Comparison of ENCODE assay signal across 12 cellular contexts in the genomic region with DNA sequence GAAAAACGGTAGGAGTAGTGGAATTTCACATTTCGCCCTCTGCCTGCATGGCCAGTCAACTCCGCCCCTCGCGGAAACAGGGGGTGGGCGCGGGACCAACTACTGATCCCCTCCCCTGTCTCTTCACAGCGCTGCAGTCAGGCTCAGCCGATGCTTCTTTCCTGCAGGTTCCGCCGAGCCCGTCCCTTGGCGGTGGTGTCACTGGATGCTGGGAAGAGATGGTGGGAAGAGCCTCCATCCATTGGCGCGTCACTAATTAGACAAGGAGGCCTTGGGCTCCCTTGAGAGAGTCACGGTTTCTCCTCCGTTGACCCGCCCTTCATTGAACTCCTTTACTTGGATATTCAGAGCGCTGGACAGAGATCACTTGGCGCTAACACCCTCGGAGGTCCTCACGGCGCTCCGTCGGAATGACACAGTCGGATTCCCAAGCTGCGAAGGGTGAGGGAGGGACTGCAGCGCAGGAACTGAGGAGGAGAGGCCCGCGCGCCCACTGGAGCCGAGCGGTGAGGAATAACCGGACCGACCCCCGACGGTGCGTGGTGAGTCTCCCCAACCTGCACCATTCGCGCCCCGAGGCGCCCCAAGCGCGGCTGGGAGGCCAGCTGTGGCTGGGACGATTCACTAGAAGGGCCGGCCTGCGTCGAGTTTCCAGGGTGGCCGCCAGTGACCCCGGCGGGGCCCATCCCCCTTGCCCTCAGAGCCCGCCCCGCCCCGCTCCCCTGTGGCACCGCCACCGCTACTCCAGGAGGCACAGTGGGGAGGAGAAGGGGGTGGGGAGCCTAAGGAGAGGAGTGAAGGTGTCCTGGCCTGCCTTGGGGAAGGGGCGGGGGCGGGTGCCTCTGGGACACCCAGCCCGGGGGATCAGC. TPM values are rescaled to one million over a fixed set of nuclear protein-coding genes. Genes with fewer than 3 reads are reported as not detected.
DNase-seq lines count a peak whose midpoint lies in the region; ATAC-seq, FAIRE-seq and TF ChIP-seq lines count a peak whose summit lies in the region.
"Had no signal": no experiment of that assay in that cellular context is flagged by ENCODE, and none has a peak within 500 bp of the region (broad histone marks: within the 10 kb centered on the region; RNA-seq: fewer than 3 reads in every experiment).

No MANE protein-coding gene starts in this region.

- in situ Hi-C loops in HepG2 (cut with HindIII; ENCODE audit: extremely low pct_ligation_motif_present, low pct_unique_long_range_greater_than_20kb) (loop anchor here (5.0 kb wide), 1 partner anchor 122 kb away; the partner anchor contains the start of gene ERICH4), gastrocnemius medialis (cut with MboI; ENCODE audit: low sequenced_read_pairs in 4 of 4) (loop anchor here in 1 of 4 donors (10.0 kb wide), 1 partner anchor 120 kb away; the partner anchor contains the start of gene ERICH4)

- POLR2A ChIA-PET in HepG2 (lab: Yijun Ruan, JAX) = interaction anchor here (1.7 kb wide), 1 partner anchor 125 kb away, joined by 12 read pairs; the partner anchor contains the start of gene DMAC2
- POLR2A ChIA-PET in HEK293T (lab: Yijun Ruan, JAX) = interaction anchor here (1.1 kb wide), 1 partner anchor 125 kb away, joined by 3 read pairs; the partner anchor contains the start of gene DMAC2

- peak; percentile 24 for DNase-seq in stimulated activated CD4-positive, alpha-beta T cell treated with anti-CD3 and anti-CD28 coated beads, Interleukin-4, amount 100 ng/mL, for 24 hours
- DNase-seq in stimulated activated CD4-positive, alpha-beta T cell treated with anti-CD3 and anti-CD28 coated beads, Interleukin-2, amount 100 ng/mL, for 48 hours = no peak
- DNase-seq in astrocyte (ENCODE audit: low read depth) (no peak), HepG2 (ENCODE audit: low spot score) (no peak), gastrocnemius medialis (no peak), HEK293T (ENCODE audit: extremely low spot score) (no peak), COR-L47 (lab: John Stamatoyannopoulos, UW) (no peak)
- DNase-seq: kidney glomerular epithelial cell; NK-92 treated with Interleukin-12 subunit alpha and Interleukin-12 subunit beta, amount 100 ng/mL, for 24 hours; small intestine had no signal

- TF ChIP-seq EP300 in HepG2 (IDR thresholded peaks at IDR 0.05; ENCODE audit: low read depth in 2 of 2, low read length in 2 of 2) = no peak
- no peak for TF ChIP-seq EP300 in HepG2 (CRISPR knock-in tag; IDR thresholded peaks at IDR 0.05; ENCODE audit: borderline replicate concordance)

- intact Hi-C loops in HepG2 (cut with micrococcal nuclease; ENCODE audit: unreplicated experiment) (no loop called here), gastrocnemius medialis (cut with DNase I; ENCODE audit: low total_unique reads) (no loop called here)

- peaks cover 23% of the 10 kb centered on the region for H3K27me3 ChIP-seq in astrocyte (ENCODE audit: insufficient read depth, low read length)
- H3K27me3 ChIP-seq in HepG2 (ENCODE audit: control insufficient read depth in 1 of 2, insufficient read depth in 2 of 2, low read length in 2 of 2) = peaks cover 3 to 23% of the 10 kb centered on the region in 2 experiments; a peak in 3 of 5 replicates
- peaks cover 18 to 37% (median 20%) of the 10 kb centered on the region in 3 donors for H3K27me3 ChIP-seq in gastrocnemius medialis

- H3K9ac ChIP-seq in astrocyte (ENCODE audit: low read length) (no peak overlapping the region), HepG2 (ENCODE audit: insufficient read depth, low read depth, low read length) (no peak overlapping the region)

- ATAC-seq in HepG2 (no peak; the same call in 2 of the 3 replicates), gastrocnemius medialis (no peak), HG03159 (IDR thresholded peaks at IDR 0.05; ENCODE audit: unreplicated experiment) (no peak)

- H3K9me3 Mint-ChIP-seq in astrocyte (ENCODE audit: unreplicated experiment) = peaks cover 3% of the 10 kb centered on the region

- TF ChIP-seq RAD21 in HepG2 (CRISPR knock-in tag; IDR thresholded peaks at IDR 0.05) = no peak

- TF ChIP-seq CTCF in astrocyte (IDR thresholded peaks at IDR 0.05; ENCODE audit: insufficient read depth, low read depth, low read length) = no peak
- TF ChIP-seq CTCF in HepG2 (CRISPR knock-in tag; IDR thresholded peaks at IDR 0.05) = no peak
- TF ChIP-seq CTCF in gastrocnemius medialis (IDR thresholded peaks at IDR 0.05 in 4 of 5, conservative IDR thresholded peaks at IDR 0.05 in 1 of 5) = no peak

- H3K9me3 ChIP-seq in astrocyte (ENCODE audit: insufficient read depth, low read depth, low read length) (no peaks in the 10 kb centered on the region), HepG2 (ENCODE audit: low read length) (no peaks in the 10 kb centered on the region), gastrocnemius medialis (no peaks in the 10 kb centered on the region)

- H2AFZ ChIP-seq in astrocyte (ENCODE audit: low read depth, low read length) = no peak overlapping the region
- no peak overlapping the region for H2AFZ ChIP-seq in HepG2 (ENCODE audit: low read length)

- H3K4me3 Mint-ChIP-seq in astrocyte (ENCODE audit: unreplicated experiment) = peak overlapping the region; percentile 67

- CTCF ChIA-PET in HepG2 (lab: Yijun Ruan, JAX; ENCODE audit: low intra/inter-chr PET ratio, low total read pairs) (interaction anchor here (3.2 kb wide), 1 partner anchor 116 kb away, joined by 22 read pairs; no protein-coding TSS in a partner anchor), HEK293T (lab: Yijun Ruan, JAX) (interaction anchor here (1.6 to 1.7 kb wide), 2 partner anchors 16 to 116 kb away, joined by 4 to 8 read pairs; no protein-coding TSS in a partner anchor)

- H4K20me1 ChIP-seq in astrocyte (ENCODE audit: insufficient read depth, low read length) = no peaks in the 10 kb centered on the region
- no peaks in the 10 kb centered on the region for H4K20me1 ChIP-seq in HepG2 (ENCODE audit: insufficient read depth, low read length)

- H3K27ac ChIP-seq in astrocyte (ENCODE audit: low read depth, low read length) (no peak overlapping the region), HepG2 (ENCODE audit: extremely low read length, insufficient read depth, low read length) (no peak overlapping the region), gastrocnemius medialis (no peak overlapping the region)

- no TSS peak for BruUV-seq in HepG2 (replicated peaks; lab: Mats Ljungman, UMichigan)

- H3K4me1 ChIP-seq in astrocyte (ENCODE audit: insufficient read depth, low read length) = no peaks in the 10 kb centered on the region
- H3K4me1 ChIP-seq in HepG2 (ENCODE audit: insufficient read depth, low read length) = peaks cover 13% of the 10 kb centered on the region
- no peaks in the 10 kb centered on the region for H3K4me1 ChIP-seq in gastrocnemius medialis

- no peaks in the 10 kb centered on the region for H3K79me2 ChIP-seq in astrocyte (ENCODE audit: insufficient read depth, low read length)
- no peaks in the 10 kb centered on the region for H3K79me2 ChIP-seq in HepG2 (ENCODE audit: insufficient read depth, low read length)

- FAIRE-seq in astrocyte (lab: Jason Lieb, UNC) = no peak
- FAIRE-seq in HepG2 (lab: Jason Lieb, UNC) = no peak
- FAIRE-seq: small intestine had no signal

- H3K27me3 Mint-ChIP-seq in astrocyte (ENCODE audit: low read depth, unreplicated experiment) = peaks cover 40% of the 10 kb centered on the region

- H3K4me3 ChIP-seq in astrocyte (ENCODE audit: insufficient read depth, low read depth, low read length) (no peak overlapping the region), HepG2 (replicated peaks in 1 of 3; ENCODE audit: insufficient read depth in 1 of 3, low read depth in 2 of 3, low read length in 3 of 3) (peak overlapping the region in 1 of 3 experiments; percentile 12; a peak in 1 of 6 replicates), gastrocnemius medialis (no peak overlapping the region)

- no peaks in the 10 kb centered on the region for H3K4me1 Mint-ChIP-seq in astrocyte (ENCODE audit: low read depth, unreplicated experiment)

- H3K36me3 ChIP-seq in astrocyte (ENCODE audit: insufficient read depth, low read length) (no peaks in the 10 kb centered on the region), HepG2 (replicated peaks in 1 of 2; ENCODE audit: control insufficient read depth in 1 of 2, insufficient read depth in 2 of 2, low read length in 2 of 2) (no peaks in the 10 kb centered on the region), gastrocnemius medialis (no peaks in the 10 kb centered on the region)

- TF ChIP-seq POLR2A in HepG2 (IDR thresholded peaks at IDR 0.05; ENCODE audit: insufficient read depth in 1 of 2, low read depth in 2 of 2, low read length in 2 of 2) = no peak
- no peak for TF ChIP-seq POLR2A in gastrocnemius medialis (IDR thresholded peaks at IDR 0.05)

- H3K27ac Mint-ChIP-seq in astrocyte (ENCODE audit: unreplicated experiment) = no peak overlapping the region

- H3K36me3 Mint-ChIP-seq in astrocyte (ENCODE audit: low read depth, unreplicated experiment) = no peaks in the 10 kb centered on the region

- H3K4me2 ChIP-seq in astrocyte (ENCODE audit: low read length) (no peak overlapping the region), HepG2 (ENCODE audit: low read depth, low read length) (peak overlapping the region; percentile 32; the same call in 1 of the 2 replicates)

- 17% methylated on average over 21 of the region's 59 CpGs for WGBS in HepG2 (ENCODE audit: low lambda C conversion rate)

RNA-seq across cellular contexts. Expression of gene CEACAM21, which starts 11.2 kb away (rescaled TPM):
- 2.1 and 2.4 TPM in 2 replicates for total RNA-seq in astrocyte
- total RNA-seq in HepG2 (2016; rRNA removed; fragmentation: Illumina TruSeq; extraction: Trizol) = not detected in 2 replicates
- not detected in 2 replicates for total RNA-seq in HepG2 (2016; cell fraction: cytosol; rRNA removed; fragmentation: Illumina TruSeq; extraction: Trizol; ENCODE audit: low read depth)
- not detected in 2 replicates for total RNA-seq in HepG2 (2016; cell fraction: insoluble cytoplasmic fraction; rRNA removed; fragmentation: Illumina TruSeq; extraction: Trizol)
- not detected in 2 replicates for total RNA-seq in HepG2 (2016; cell fraction: membrane; rRNA removed; fragmentation: Illumina TruSeq; extraction: Trizol)
- total RNA-seq in HepG2 (2016; cell fraction: nucleus; rRNA removed; fragmentation: Illumina TruSeq; extraction: Trizol) = not detected in 2 replicates
- polyA plus RNA-seq in HepG2 (2011; rRNA removed) = 0.05 TPM in 1 of 2 replicates, not detected in the other
- not detected in 2 replicates for polyA plus RNA-seq in HepG2 (2011; cell fraction: cytosol; rRNA removed)
- not detected in 2 replicates for polyA plus RNA-seq in HepG2 (2011; cell fraction: nucleus; rRNA removed)
- not detected in 2 replicates for polyA plus RNA-seq in HepG2 (2012)
- not detected in 2 replicates for polyA plus RNA-seq in HepG2 (2016; cell fraction: cytosol; fragmentation: Illumina TruSeq; extraction: Trizol; ENCODE audit: low read depth)
- not detected in 2 replicates for polyA plus RNA-seq in HepG2 (2016; cell fraction: insoluble cytoplasmic fraction; fragmentation: Illumina TruSeq; extraction: Trizol; ENCODE audit: low read depth)
- not detected in 2 replicates for polyA plus RNA-seq in HepG2 (2016; cell fraction: membrane; fragmentation: Illumina TruSeq; extraction: Trizol; ENCODE audit: low read depth)
- not detected in 2 replicates for polyA plus RNA-seq in HepG2 (2016; cell fraction: nucleus; fragmentation: Illumina TruSeq; extraction: Trizol; ENCODE audit: insufficient read depth, low read depth)
- 0.20 TPM in 1 of 2 replicates, not detected in the other for polyA minus RNA-seq in HepG2 (2011; rRNA and poly(A)+ RNA removed; ENCODE audit: low replicate concordance)
- polyA minus RNA-seq in HepG2 (2011; cell fraction: cytosol; rRNA and poly(A)+ RNA removed) = not detected in 2 replicates
- polyA minus RNA-seq in HepG2 (2011; cell fraction: nucleus; rRNA and poly(A)+ RNA removed) = not detected in 2 replicates
- total RNA-seq in gastrocnemius medialis = under 1 TPM in 1 of 4 donors, not detected in 3; 0.49 TPM
- total RNA-seq: LHCN-M2 had no signal
